Comparison of ENCODE assay signal across 1 cellular context in genomic region chr14:44613061-44613712, GRCh38.
TF ChIP-seq lines count a peak whose summit lies in the region.

No MANE protein-coding gene starts in this region.

TF ChIP-seq in GM23338, 12 proteins besides CTCF, POLR2A, EP300 and RAD21 (continued from another document):
- no peak for TF ChIP-seq ZNF462 (CRISPR knock-in tag; IDR thresholded peaks at IDR 0.05)
- no peak for TF ChIP-seq ZNF331 (CRISPR knock-in tag; IDR thresholded peaks at IDR 0.05; ENCODE audit: low read depth)
- TF ChIP-seq EZH2phosphoT487 (IDR thresholded peaks at IDR 0.05; ENCODE audit: unreplicated experiment): no peak
- TF ChIP-seq NANOG (IDR thresholded peaks at IDR 0.05; ENCODE audit: borderline replicate concordance): no peak
- no peak for TF ChIP-seq REST (IDR thresholded peaks at IDR 0.05; ENCODE audit: unreplicated experiment)
- TF ChIP-seq ZNF114 (CRISPR knock-in tag; IDR thresholded peaks at IDR 0.05): no peak
- TF ChIP-seq POLR2AphosphoS5 (IDR thresholded peaks at IDR 0.05; ENCODE audit: low read depth): no peak
- TF ChIP-seq EZH2 (IDR thresholded peaks at IDR 0.05; ENCODE audit: low read depth, unreplicated experiment): no peak
- TF ChIP-seq ETS1 (IDR thresholded peaks at IDR 0.05): no peak
- TF ChIP-seq STAT1 (IDR thresholded peaks at IDR 0.05; ENCODE audit: unreplicated experiment): no peak
